ENCODE assay signal across 8 cellular contexts in genomic region chr17:82030470-82031302, GRCh38. TPM values are rescaled to one million over a fixed set of nuclear protein-coding genes. Genes with fewer than 3 reads are reported as not detected.
DNase-seq lines count a peak whose midpoint lies in the region; ATAC-seq lines count a peak whose summit lies in the region.

No MANE protein-coding gene starts in this region.

- H3K27ac ChIP-seq in epithelial cell of prostate: no peak overlapping the region

- DNase-seq in DMS53 (lab: John Stamatoyannopoulos, UW) (peak; percentile 97), NOMO-1 treated with DMSO at 0.1 percent for 48 hours (lab: John Stamatoyannopoulos, UW; ENCODE audit: unreplicated experiment) (peak; percentile 79), activated T-cell treated with anti-CD3 and anti-CD28 coated beads for 24 hours (ENCODE audit: low read depth) (peak; percentile 76), epithelial cell of prostate (ENCODE audit: low read depth, low spot score) (peak; percentile 40), mucosa of gallbladder (ENCODE audit: low spot score) (peak; percentile 77)
- peak; percentile 70 to 72 for DNase-seq in stimulated activated CD8-positive, alpha-beta memory T cell treated with anti-CD3 and anti-CD28 coated beads, Interleukin-15, amount 100 ng/mL, for 48 hours (ENCODE audit: low read depth in 2 of 2)

- peak; percentile 51 for ATAC-seq in HG03342 (IDR thresholded peaks at IDR 0.05; ENCODE audit: unreplicated experiment)
- ATAC-seq in HG03045 (IDR thresholded peaks at IDR 0.05; ENCODE audit: unreplicated experiment): no peak

RNA-seq across cellular contexts. Expression of gene RAC3, which starts 0.8 kb away (rescaled TPM):
- 8.9 TPM for total RNA-seq in mucosa of gallbladder

RNA-seq across cellular contexts. Expression of gene DCXR, which starts 6.8 kb away (rescaled TPM):
- 102 TPM for total RNA-seq in mucosa of gallbladder

RNA-seq across cellular contexts. Expression of gene LRRC45, which starts 7.6 kb away (rescaled TPM):
- 26.4 TPM for total RNA-seq in mucosa of gallbladder

RNA-seq across cellular contexts. Expression of gene CENPX, which starts 8.0 kb away (rescaled TPM):
- total RNA-seq in mucosa of gallbladder: 43.4 TPM

RNA-seq across cellular contexts. Expression of gene RFNG, which starts 20.9 kb away (rescaled TPM):
- total RNA-seq in mucosa of gallbladder: 51.6 TPM

Comparison
In these comparisons a context has a peak if more than half of its experiments do, and no peak if none do; other contexts are left out.
1. DNase-seq: peak in every context shown above with its lines; median percentile 97 in DMS53; 79 in NOMO-1 treated with DMSO at 0.1 percent for 48 hours; 77 in mucosa of gallbladder; 76 in activated T-cell treated with anti-CD3 and anti-CD28 coated beads for 24 hours; 71 in stimulated activated CD8-positive, alpha-beta memory T cell treated with anti-CD3 and anti-CD28 coated beads, Interleukin-15, amount 100 ng/mL, for 48 hours; 40 in epithelial cell of prostate.